ENCODE assay signal across 23 cellular contexts in genomic region chr11:58505849-58506248, GRCh38. TPM values are rescaled to one million over a fixed set of nuclear protein-coding genes. Genes with fewer than 3 reads are reported as not detected.
"Had no signal": no experiment of that assay in that cellular context is flagged by ENCODE, and none has a peak within 500 bp of the region (broad histone marks: within the 10 kb centered on the region; RNA-seq: fewer than 3 reads in every experiment).

No MANE protein-coding gene starts in this region.

- H3K27me3 Mint-ChIP-seq: effector memory CD8-positive, alpha-beta T cell; progenitor cell of endocrine pancreas had no signal

- H3K36me3 ChIP-seq: esophagus squamous epithelium, heart right ventricle, right atrium auricular region, tibial artery had no signal

- H3K27ac Mint-ChIP-seq: brain, progenitor cell of endocrine pancreas had no signal

- DNase-seq: activated CD8-positive, alpha-beta memory T cell treated with anti-CD3 and anti-CD28 coated beads for 24 hours; activated CD8-positive, alpha-beta memory T cell treated with anti-CD3 and anti-CD28 coated beads, Interleukin-2, amount 50 U/mL, for 48 hours; activated effector memory CD4-positive, alpha-beta T cell treated with Interleukin-2 at 50 U/mL for 16 hours; anterior cingulate cortex; caudate nucleus; effector memory CD8-positive, alpha-beta T cell; esophagus squamous epithelium; heart right ventricle; immature natural killer cell; kidney glomerular epithelial cell; left ventricle myocardium superior; stimulated activated CD4-positive, alpha-beta T cell treated with anti-CD3 and anti-CD28 coated beads, Interleukin-12 subunit alpha, Interleukin-12 subunit beta, amount 100 ng/mL, for 4 hours; substantia nigra; T-helper 1 cell; T1000; tibial artery had no signal

- ATAC-seq: effector memory CD8-positive, alpha-beta T cell; heart right ventricle; left ventricle myocardium superior had no signal

- H3K27ac ChIP-seq: esophagus squamous epithelium, heart right ventricle, right atrium auricular region, tibial artery had no signal

- H3K36me3 Mint-ChIP-seq: brain had no signal

- H3K4me1 ChIP-seq: esophagus squamous epithelium, heart right ventricle, right atrium auricular region, tibial artery had no signal

- H3K4me3 ChIP-seq: esophagus squamous epithelium, heart right ventricle, right atrium auricular region, tibial artery had no signal

- H3K9me3 ChIP-seq: esophagus squamous epithelium, heart right ventricle, right atrium auricular region, tibial artery had no signal

- H3K4me3 Mint-ChIP-seq: brain; effector memory CD8-positive, alpha-beta T cell; immature natural killer cell had no signal

- H3K27me3 ChIP-seq: esophagus squamous epithelium, right atrium auricular region, tibial artery had no signal

- H3K9me3 Mint-ChIP-seq: brain; effector memory CD8-positive, alpha-beta T cell; immature natural killer cell had no signal

- H3K4me1 Mint-ChIP-seq: brain, immature natural killer cell had no signal

RNA-seq across cellular contexts. Expression of gene OR5B21, which starts 2.1 kb away (rescaled TPM):
- total RNA-seq: dermis microvascular lymphatic vessel endothelial cell, esophagus squamous epithelium, heart right ventricle, left ventricle myocardium superior, osteoblast, progenitor cell of endocrine pancreas, right atrium auricular region, urinary bladder had no signal
- polyA plus RNA-seq: heart right ventricle, immature natural killer cell, neural cell, urinary bladder had no signal
